30 cellular contexts compared by ENCODE assay signal in genomic region chr17:49545811-49546545, GRCh38. TPM values are rescaled to one million over a fixed set of nuclear protein-coding genes. Genes with fewer than 3 reads are reported as not detected.
A peak's percentile ranks its signal among the peaks of the same experiment; 100 is the strongest.
DNase-seq lines count a peak whose midpoint lies in the region; FAIRE-seq and TF ChIP-seq lines count a peak whose summit lies in the region.
"Had no signal": no experiment of that assay in that cellular context is flagged by ENCODE, and none has a peak within 500 bp of the region (broad histone marks: within the 10 kb centered on the region; RNA-seq: fewer than 3 reads in every experiment).

No MANE protein-coding gene starts in this region.

- no peak for FAIRE-seq in kidney (lab: Jason Lieb, UNC)
- FAIRE-seq: H54, HepG2, keratinocyte had no signal

- no peak overlapping the region for H3K9ac ChIP-seq in kidney (ENCODE audit: low read length in 2 of 2)

- DNase-seq in NCI-H82 (lab: John Stamatoyannopoulos, UW) (peak; percentile 44), NCI-H82 treated with DMSO at 0.1 percent for 48 hours (lab: John Stamatoyannopoulos, UW; ENCODE audit: unreplicated experiment) (no peak), HPDE6-E6E7 (ENCODE audit: extremely low spot score) (peak; percentile 0), kidney (peak; percentile 59), spleen (peak; percentile 67), SK-N-DZ (ENCODE audit: low spot score) (no peak), UCSD-AML1 (lab: John Stamatoyannopoulos, UW; ENCODE audit: unreplicated experiment) (no peak), MV-4-11 (lab: John Stamatoyannopoulos, UW) (no peak)
- DNase-seq: activated CD4-positive, alpha-beta T cell treated with anti-CD3 and anti-CD28 coated beads for 4 hours; activated CD8-positive, alpha-beta T cell treated with anti-CD3 and anti-CD28 coated beads, Interleukin-2, amount 10 ng/mL, durations not matched to agents 7 days and 5 days; activated naive CD4-positive, alpha-beta T cell treated with anti-CD3 and anti-CD28 coated beads, Interleukin-2, amount 50 U/mL, for 16 hours; cerebellar nuclear complex; dermis blood vessel endothelial cell; DMS79 treated with DMSO at 0.1 percent for 48 hours; GDM1; Karpas-422; naive B cell; NCI-H1436; NCI-H2081; NCI-H345; OCI-M1; stimulated activated CD4-positive, alpha-beta T cell treated with anti-CD3 and anti-CD28 coated beads, Interleukin-15, amount 100 ng/mL, for 24 hours had no signal

- no peak overlapping the region for H3K27ac ChIP-seq in kidney (ENCODE audit: low read depth in 2 of 2, low read length in 2 of 2)
- no peak overlapping the region for H3K27ac ChIP-seq in spleen
- H3K27ac ChIP-seq: 22Rv1, RWPE1, VCaP had no signal

- H3K9me3 ChIP-seq in kidney (ENCODE audit: control insufficient read depth in 1 of 2, low read length in 2 of 2): peaks cover 0 to 3% of the 10 kb centered on the region in 2 donors
- H3K9me3 ChIP-seq in spleen: peaks cover 0 to 18% (median 3%) of the 10 kb centered on the region in 8 donors

- H3K4me3 ChIP-seq in kidney (ENCODE audit: low read length in 2 of 2) (no peak overlapping the region), spleen (no peak overlapping the region)

- 81 to 92% (median 84%) methylated on average over 14 to 15 of the region's 15 CpGs for WGBS in spleen, 5 donors

- no peak for TF ChIP-seq POLR2A in spleen (IDR thresholded peaks at IDR 0.05)

- peaks cover 0 to 21% (median 0%) of the 10 kb centered on the region in 7 donors for H3K27me3 ChIP-seq in spleen (replicated peaks in 1 of 7)

- H3K4me1 ChIP-seq in kidney (ENCODE audit: control insufficient read depth in 1 of 2, insufficient read depth in 1 of 2, low read depth in 1 of 2, low read length in 2 of 2) (peaks cover 0 to 2% of the 10 kb centered on the region in 2 donors), spleen (no peaks in the 10 kb centered on the region)
- H3K4me1 ChIP-seq: Caco-2 had no signal

- intact Hi-C loops in kidney (cut with DNase I) (no loop called here), spleen (cut with DNase I; ENCODE audit: low total_unique reads) (no loop called here)

- H3K36me3 ChIP-seq in kidney (ENCODE audit: control insufficient read depth in 1 of 2, insufficient read depth in 2 of 2, low read length in 2 of 2): no peaks in the 10 kb centered on the region
- H3K36me3 ChIP-seq in spleen: no peaks in the 10 kb centered on the region

- TF ChIP-seq CTCF in kidney (IDR thresholded peaks at IDR 0.05; ENCODE audit: borderline replicate concordance, extremely low read depth, insufficient read depth): no peak
- no peak for TF ChIP-seq CTCF in spleen (IDR thresholded peaks at IDR 0.05 in 8 of 11, conservative IDR thresholded peaks at IDR 0.05 in 3 of 11)

RNA-seq across cellular contexts. Expression of gene NXPH3, which starts 29.7 kb away (rescaled TPM):
- total RNA-seq in kidney (0.98 TPM), spleen (1 to 10 TPM in 5 of 7 donors, under 1 TPM in 2; 0.37 to 3.3 (median 2.0) TPM)
- polyA plus RNA-seq in kidney (ENCODE audit: insufficient read depth, low read depth, low replicate concordance) (1.2 TPM), spleen (under 1 TPM; 0.37 to 0.48 (median 0.38) TPM)
- polyA plus RNA-seq in SK-N-DZ (2014; cell fraction: cytosol; rRNA removed): 0.44 and 0.58 TPM in 2 replicates
- not detected in 2 replicates for polyA plus RNA-seq in SK-N-DZ (2014; cell fraction: nucleus; rRNA removed)
- total RNA-seq: activated CD8-positive, alpha-beta T cell treated with anti-CD3 and anti-CD28 coated beads, Interleukin-2, amount 10 ng/mL, durations not matched to agents 7 days and 5 days had no signal
- polyA plus RNA-seq: CD14-positive monocyte had no signal

RNA-seq across cellular contexts. Expression of gene NGFR, which starts 50.9 kb away (rescaled TPM):
- total RNA-seq in kidney (13.2 TPM), spleen (10 to 100 TPM in 6 of 7 donors, 1 to 10 TPM in 1; 6.6 to 36.8 (median 15.6) TPM)
- polyA plus RNA-seq in kidney (ENCODE audit: insufficient read depth, low read depth, low replicate concordance) (9.4 TPM), spleen (10 to 100 TPM in 1 of 3 donors, 1 to 10 TPM in 2; 4.1 to 12.2 (median 5.5) TPM)
- polyA plus RNA-seq in SK-N-DZ (2014; cell fraction: cytosol; rRNA removed): 1.9 and 2.2 TPM in 2 replicates
- polyA plus RNA-seq in SK-N-DZ (2014; cell fraction: nucleus; rRNA removed): 1.4 TPM in 2 replicates
- total RNA-seq: dermis blood vessel endothelial cell had no signal

Comparison
In these comparisons a context has a peak if more than half of its experiments do, and no peak if none do; other contexts are left out.
1. DNase-seq: peak in NCI-H82 (single experiment), HPDE6-E6E7 (single experiment), kidney (single experiment) and spleen (single experiment); none in NCI-H82 treated with DMSO at 0.1 percent for 48 hours (single experiment), SK-N-DZ (single experiment), UCSD-AML1 (single experiment) and MV-4-11 (single experiment).